Comparison of ENCODE assay signal across 14 cellular contexts in the genomic region with DNA sequence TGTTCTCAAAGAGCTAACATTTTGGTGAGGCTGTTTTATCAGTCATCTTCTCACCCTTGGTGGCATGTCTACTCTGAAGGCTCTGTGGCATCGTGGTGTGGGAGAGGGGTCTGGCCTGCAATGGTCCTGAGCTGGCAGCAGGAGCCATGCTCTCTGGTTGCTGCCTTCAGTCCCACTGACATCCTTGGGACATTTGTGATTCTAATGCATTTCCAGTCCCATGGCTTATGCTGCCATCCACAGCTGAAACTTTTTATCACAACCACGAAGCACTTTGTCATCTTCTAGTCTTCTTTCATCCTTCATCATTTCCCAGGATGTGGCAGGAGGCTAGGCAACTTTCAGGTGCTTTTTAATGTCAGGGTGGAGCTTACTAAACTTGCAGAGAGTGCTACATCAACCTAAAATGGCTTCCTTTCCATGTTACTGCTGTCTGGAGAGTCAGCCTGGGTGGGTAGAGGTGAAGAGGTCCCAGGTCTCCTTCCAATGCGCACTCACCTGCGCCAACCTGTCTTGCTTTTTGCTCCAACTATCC.
DNase-seq lines count a peak whose midpoint lies in the region; ATAC-seq and TF ChIP-seq lines count a peak whose summit lies in the region.
"Had no signal": no experiment of that assay in that cellular context is flagged by ENCODE, and none has a peak within 500 bp of the region (broad histone marks: within the 10 kb centered on the region; RNA-seq: fewer than 3 reads in every experiment).

No MANE protein-coding gene starts in this region.

- no peaks in the 10 kb centered on the region for H3K27me3 ChIP-seq in left ventricle myocardium inferior (ENCODE audit: low read depth)
- H3K27me3 ChIP-seq: neutrophil had no signal

- no peak for ATAC-seq in Right ventricle myocardium inferior
- no peak for ATAC-seq in GM19467 (IDR thresholded peaks at IDR 0.05; ENCODE audit: unreplicated experiment)
- ATAC-seq: Panc1 had no signal

- intact Hi-C loops in left ventricle myocardium inferior (cut with micrococcal nuclease), result no loop called here
- intact Hi-C loops in Right ventricle myocardium inferior (cut with DNase I), result no loop called here

- POLR2A ChIA-PET in HEK293 (lab: Yijun Ruan, JAX), result no interaction called here

- H3K36me3 ChIP-seq in left ventricle myocardium inferior, result no peaks in the 10 kb centered on the region
- H3K36me3 ChIP-seq in HEK293 (ENCODE audit: control insufficient read depth in 2 of 2, insufficient read depth in 1 of 2, low read length in 2 of 2), result no peaks in the 10 kb centered on the region
- H3K36me3 ChIP-seq: neutrophil had no signal

- CTCF ChIA-PET in HEK293 (lab: Yijun Ruan, JAX), result interaction anchor here (0.6 to 0.9 kb wide), 2 partner anchors 41 to 150 kb away, joined by 3 read pairs; no protein-coding TSS in a partner anchor

- H3K4me3 ChIP-seq in left ventricle myocardium inferior (no peak overlapping the region), HEK293 (ENCODE audit: low read depth, low read length) (no peak overlapping the region)

- no peaks in the 10 kb centered on the region for H3K4me1 ChIP-seq in left ventricle myocardium inferior
- H3K4me1 ChIP-seq in HEK293 (ENCODE audit: control insufficient read depth, insufficient read depth, low read length), result no peaks in the 10 kb centered on the region

- H3K9me3 ChIP-seq in left ventricle myocardium inferior (replicated peaks) (no peaks in the 10 kb centered on the region), HEK293 (ENCODE audit: control insufficient read depth, insufficient read depth, low read depth, low read length) (no peaks in the 10 kb centered on the region)
- H3K9me3 ChIP-seq: neutrophil had no signal

- H3K27ac ChIP-seq in left ventricle myocardium inferior (replicated peaks) (no peak overlapping the region), HEK293 (ENCODE audit: extremely low read depth, low read depth, low read length) (no peak overlapping the region)
- H3K27ac ChIP-seq: neutrophil had no signal

- TF ChIP-seq CTCF in left ventricle myocardium inferior (IDR thresholded peaks at IDR 0.05; ENCODE audit: borderline replicate concordance), result peak; percentile 31
- 0 out of 2 replicates have a peak, but pooled peaks have one; percentile 9 for TF ChIP-seq CTCF in HEK293 (tag by site-specific recombination; IDR thresholded peaks at IDR 0.05)

- DNase-seq in left ventricle myocardium inferior (no peak), Right ventricle myocardium inferior (ENCODE audit: missing footprints) (no peak), cerebellum (ENCODE audit: low spot score) (peak; percentile 1), superior temporal gyrus (ENCODE audit: extremely low spot score) (peak; percentile 52), COR-L47 (lab: John Stamatoyannopoulos, UW) (no peak), kidney glomerular epithelial cell (lab: John Stamatoyannopoulos, UW) (no peak)
- DNase-seq: GDM1; mammary epithelial cell; stimulated activated naive CD4-positive, alpha-beta T cell treated with Interleukin-2 at 50 U/mL for 16 hours; T-helper 1 cell had no signal

TF ChIP-seq in HEK293, 187 proteins besides CTCF, POLR2A, EP300 and RAD21:
- TF ChIP-seq ZNF354C (tag by site-specific recombination; IDR thresholded peaks at IDR 0.05; ENCODE audit: borderline replicate concordance, low read depth), result no peak
- no peak for TF ChIP-seq KLF7 (tag by site-specific recombination; IDR thresholded peaks at IDR 0.05; ENCODE audit: borderline replicate concordance)
- TF ChIP-seq, protein P1, sequence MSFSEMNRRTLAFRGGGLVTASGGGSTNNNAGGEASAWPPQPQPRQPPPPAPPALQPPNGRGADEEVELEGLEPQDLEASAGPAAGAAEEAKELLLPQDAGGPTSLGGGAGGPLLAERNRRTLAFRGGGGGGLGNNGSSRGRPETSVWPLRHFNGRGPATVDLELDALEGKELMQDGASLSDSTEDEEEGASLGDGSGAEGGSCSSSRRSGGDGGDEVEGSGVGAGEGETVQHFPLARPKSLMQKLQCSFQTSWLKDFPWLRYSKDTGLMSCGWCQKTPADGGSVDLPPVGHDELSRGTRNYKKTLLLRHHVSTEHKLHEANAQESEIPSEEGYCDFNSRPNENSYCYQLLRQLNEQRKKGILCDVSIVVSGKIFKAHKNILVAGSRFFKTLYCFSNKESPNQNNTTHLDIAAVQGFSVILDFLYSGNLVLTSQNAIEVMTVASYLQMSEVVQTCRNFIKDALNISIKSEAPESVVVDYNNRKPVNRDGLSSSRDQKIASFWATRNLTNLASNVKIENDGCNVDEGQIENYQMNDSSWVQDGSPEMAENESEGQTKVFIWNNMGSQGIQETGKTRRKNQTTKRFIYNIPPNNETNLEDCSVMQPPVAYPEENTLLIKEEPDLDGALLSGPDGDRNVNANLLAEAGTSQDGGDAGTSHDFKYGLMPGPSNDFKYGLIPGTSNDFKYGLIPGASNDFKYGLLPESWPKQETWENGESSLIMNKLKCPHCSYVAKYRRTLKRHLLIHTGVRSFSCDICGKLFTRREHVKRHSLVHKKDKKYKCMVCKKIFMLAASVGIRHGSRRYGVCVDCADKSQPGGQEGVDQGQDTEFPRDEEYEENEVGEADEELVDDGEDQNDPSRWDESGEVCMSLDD (tag by site-specific recombination; IDR thresholded peaks at IDR 0.05), result no peak
- TF ChIP-seq, protein P2, sequence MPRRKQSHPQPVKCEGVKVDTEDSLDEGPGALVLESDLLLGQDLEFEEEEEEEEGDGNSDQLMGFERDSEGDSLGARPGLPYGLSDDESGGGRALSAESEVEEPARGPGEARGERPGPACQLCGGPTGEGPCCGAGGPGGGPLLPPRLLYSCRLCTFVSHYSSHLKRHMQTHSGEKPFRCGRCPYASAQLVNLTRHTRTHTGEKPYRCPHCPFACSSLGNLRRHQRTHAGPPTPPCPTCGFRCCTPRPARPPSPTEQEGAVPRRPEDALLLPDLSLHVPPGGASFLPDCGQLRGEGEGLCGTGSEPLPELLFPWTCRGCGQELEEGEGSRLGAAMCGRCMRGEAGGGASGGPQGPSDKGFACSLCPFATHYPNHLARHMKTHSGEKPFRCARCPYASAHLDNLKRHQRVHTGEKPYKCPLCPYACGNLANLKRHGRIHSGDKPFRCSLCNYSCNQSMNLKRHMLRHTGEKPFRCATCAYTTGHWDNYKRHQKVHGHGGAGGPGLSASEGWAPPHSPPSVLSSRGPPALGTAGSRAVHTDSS (tag by site-specific recombination; IDR thresholded peaks at IDR 0.05), result no peak
- TF ChIP-seq, protein P3, sequence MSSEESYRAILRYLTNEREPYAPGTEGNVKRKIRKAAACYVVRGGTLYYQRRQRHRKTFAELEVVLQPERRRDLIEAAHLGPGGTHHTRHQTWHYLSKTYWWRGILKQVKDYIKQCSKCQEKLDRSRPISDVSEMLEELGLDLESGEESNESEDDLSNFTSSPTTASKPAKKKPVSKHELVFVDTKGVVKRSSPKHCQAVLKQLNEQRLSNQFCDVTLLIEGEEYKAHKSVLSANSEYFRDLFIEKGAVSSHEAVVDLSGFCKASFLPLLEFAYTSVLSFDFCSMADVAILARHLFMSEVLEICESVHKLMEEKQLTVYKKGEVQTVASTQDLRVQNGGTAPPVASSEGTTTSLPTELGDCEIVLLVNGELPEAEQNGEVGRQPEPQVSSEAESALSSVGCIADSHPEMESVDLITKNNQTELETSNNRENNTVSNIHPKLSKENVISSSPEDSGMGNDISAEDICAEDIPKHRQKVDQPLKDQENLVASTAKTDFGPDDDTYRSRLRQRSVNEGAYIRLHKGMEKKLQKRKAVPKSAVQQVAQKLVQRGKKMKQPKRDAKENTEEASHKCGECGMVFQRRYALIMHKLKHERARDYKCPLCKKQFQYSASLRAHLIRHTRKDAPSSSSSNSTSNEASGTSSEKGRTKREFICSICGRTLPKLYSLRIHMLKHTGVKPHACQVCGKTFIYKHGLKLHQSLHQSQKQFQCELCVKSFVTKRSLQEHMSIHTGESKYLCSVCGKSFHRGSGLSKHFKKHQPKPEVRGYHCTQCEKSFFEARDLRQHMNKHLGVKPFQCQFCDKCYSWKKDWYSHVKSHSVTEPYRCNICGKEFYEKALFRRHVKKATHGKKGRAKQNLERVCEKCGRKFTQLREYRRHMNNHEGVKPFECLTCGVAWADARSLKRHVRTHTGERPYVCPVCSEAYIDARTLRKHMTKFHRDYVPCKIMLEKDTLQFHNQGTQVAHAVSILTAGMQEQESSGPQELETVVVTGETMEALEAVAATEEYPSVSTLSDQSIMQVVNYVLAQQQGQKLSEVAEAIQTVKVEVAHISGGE (tag by site-specific recombination; conservative IDR thresholded peaks at IDR 0.05; ENCODE audit: low read depth), result no peak
- TF ChIP-seq ZNF121 (tag by site-specific recombination; IDR thresholded peaks at IDR 0.05), result no peak
- TF ChIP-seq ZNF16 (tag by site-specific recombination; IDR thresholded peaks at IDR 0.05; ENCODE audit: low read depth), result no peak
- no peak for TF ChIP-seq ZNF670 (tag by site-specific recombination; IDR thresholded peaks at IDR 0.05; ENCODE audit: low read depth)

Comparison
In these comparisons a context has a peak if more than half of its experiments do, and no peak if none do; other contexts are left out.
1. DNase-seq: peak in cerebellum (single experiment) and superior temporal gyrus (single experiment); none in left ventricle myocardium inferior (single experiment), Right ventricle myocardium inferior (single experiment), COR-L47 (single experiment) and kidney glomerular epithelial cell (single experiment).